In the genomic region with DNA sequence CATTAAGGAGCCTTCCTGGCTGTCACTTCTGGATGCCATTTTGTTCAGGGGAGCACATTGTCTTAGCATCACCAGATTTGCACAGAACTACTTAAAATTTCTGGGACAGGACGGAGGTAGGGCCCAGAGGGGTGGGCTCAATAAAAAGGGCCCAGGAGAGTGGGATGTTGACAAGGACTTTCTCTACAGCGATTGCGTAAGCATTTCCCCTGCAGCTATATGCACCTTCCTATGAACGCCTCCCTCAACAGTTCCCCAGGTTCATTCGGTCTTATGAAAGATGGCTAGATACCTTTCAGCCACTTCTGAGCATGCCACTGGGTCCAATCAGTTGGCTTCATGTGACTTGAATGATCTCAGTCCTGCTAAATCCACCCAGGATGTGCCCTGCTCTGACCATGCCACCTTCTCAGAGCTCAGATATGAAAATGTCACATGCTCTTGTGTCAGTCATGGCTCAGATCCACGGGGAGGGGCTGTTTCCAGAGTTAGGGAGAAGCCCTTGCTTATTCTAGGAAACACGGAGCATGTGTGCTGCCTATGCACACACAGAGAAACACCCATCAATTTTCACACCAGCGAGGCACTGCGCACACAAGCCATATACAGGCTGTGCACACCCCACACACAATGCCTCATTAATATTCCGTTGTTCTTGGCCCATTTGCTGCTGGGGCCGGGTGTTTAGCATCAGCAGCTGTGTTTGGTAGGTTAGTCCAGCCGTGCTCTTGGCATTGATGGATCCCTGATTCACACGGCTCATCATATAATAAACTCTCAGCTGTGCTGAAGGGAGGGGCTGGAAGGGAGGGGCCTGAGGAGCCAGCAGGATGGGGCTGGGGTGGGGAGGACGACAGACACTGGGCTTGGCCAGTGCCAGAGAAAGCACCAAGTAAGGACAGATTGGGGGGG, we compare ENCODE assay signal across 12 cellular contexts. TPM values are rescaled to one million over a fixed set of nuclear protein-coding genes. Genes with fewer than 3 reads are reported as not detected.
A peak's percentile ranks its signal among the peaks of the same experiment; 100 is the strongest.
DNase-seq lines count a peak whose midpoint lies in the region; ATAC-seq and TF ChIP-seq lines count a peak whose summit lies in the region.
"Had no signal": no experiment of that assay in that cellular context is flagged by ENCODE, and none has a peak within 500 bp of the region (broad histone marks: within the 10 kb centered on the region; RNA-seq: fewer than 3 reads in every experiment).

No MANE protein-coding gene starts in this region.

- WGBS in hepatocyte (ENCODE audit: low lambda C conversion rate, missing lambda C conversion rate), result 79% methylated on average over 14 of the region's 14 CpGs

- no peaks in the 10 kb centered on the region for H3K4me1 ChIP-seq in hepatocyte (ENCODE audit: insufficient read depth)

- no peaks in the 10 kb centered on the region for H3K36me3 ChIP-seq in hepatocyte (replicated peaks; ENCODE audit: insufficient read depth, low read depth)
- H3K36me3 ChIP-seq in WERI-Rb-1, result no peaks in the 10 kb centered on the region

- no peaks in the 10 kb centered on the region for H3K9me2 ChIP-seq in hepatocyte (replicated peaks; ENCODE audit: insufficient read depth)

- no peak for ATAC-seq in GM18502 (IDR thresholded peaks at IDR 0.05; ENCODE audit: poor library complexity, unreplicated experiment)

- TF ChIP-seq CTCF in VCaP (conservative IDR thresholded peaks at IDR 0.05) (no peak), hepatocyte (IDR thresholded peaks at IDR 0.05; ENCODE audit: poor library complexity) (no peak), WERI-Rb-1 (IDR thresholded peaks at IDR 0.05; ENCODE audit: low read depth, low read length) (no peak)

- no peaks in the 10 kb centered on the region for H3K79me2 ChIP-seq in hepatocyte

- no peaks in the 10 kb centered on the region for H4K20me1 ChIP-seq in hepatocyte (ENCODE audit: insufficient read depth, poor library complexity, severe bottlenecking)

- H3K27ac ChIP-seq in VCaP, result peak overlapping the region; percentile 20
- H3K27ac ChIP-seq in hepatocyte, result no peak overlapping the region
- no peak overlapping the region for H3K27ac ChIP-seq in WERI-Rb-1

- H3K4me2 ChIP-seq in hepatocyte, result no peak overlapping the region
- H3K4me2 ChIP-seq: smooth muscle cell had no signal

- peak; percentile 1 for DNase-seq in NCI-H1694 (lab: John Stamatoyannopoulos, UW)
- no peak for DNase-seq in NCI-H1694 treated with DMSO at 0.1 percent for 48 hours (lab: John Stamatoyannopoulos, UW)
- DNase-seq in hippocampal formation (lab: John Stamatoyannopoulos, UW), result peak; percentile 36 to 48
- peak; percentile 74 for DNase-seq in superior temporal gyrus (ENCODE audit: extremely low spot score)
- no peak for DNase-seq in hepatocyte (ENCODE audit: low spot score)
- no peak for DNase-seq in WERI-Rb-1
- DNase-seq: activated CD4-positive, alpha-beta memory T cell treated with anti-CD3 and anti-CD28 coated beads for 36 hours; activated naive CD4-positive, alpha-beta T cell treated with anti-CD3 and anti-CD28 coated beads for 36 hours; stimulated activated CD8-positive, alpha-beta memory T cell treated with anti-CD3 and anti-CD28 coated beads, Interleukin-4, amount 100 ng/mL, for 48 hours had no signal

- no peaks in the 10 kb centered on the region for H3K9me3 ChIP-seq in hepatocyte (ENCODE audit: low read depth)
- no peaks in the 10 kb centered on the region for H3K9me3 ChIP-seq in WERI-Rb-1 (ENCODE audit: severe bottlenecking)

- H3K27me3 ChIP-seq in hepatocyte (no peaks in the 10 kb centered on the region), WERI-Rb-1 (ENCODE audit: insufficient read depth, low read depth, severe bottlenecking) (no peaks in the 10 kb centered on the region)

- H2AFZ ChIP-seq in hepatocyte, result no peak overlapping the region

- H3K4me3 ChIP-seq in hepatocyte (no peak overlapping the region), WERI-Rb-1 (ENCODE audit: low read depth, low read length) (no peak overlapping the region)
- H3K4me3 ChIP-seq: smooth muscle cell had no signal

RNA-seq across cellular contexts. Expression of a gene that starts 52.5 kb away (rescaled TPM):
- 115 and 150 TPM in 2 replicates for total RNA-seq in hepatocyte
- 366 and 385 TPM in 2 replicates for polyA plus RNA-seq in hepatocyte
- total RNA-seq: activated CD4-positive, alpha-beta memory T cell treated with anti-CD3 and anti-CD28 coated beads for 36 hours; activated naive CD4-positive, alpha-beta T cell treated with anti-CD3 and anti-CD28 coated beads for 36 hours had no signal

Comparison
In these comparisons a context has a peak if more than half of its experiments do, and no peak if none do; other contexts are left out.
1. DNase-seq: peak in NCI-H1694 (single experiment), hippocampal formation (2 of 2) and superior temporal gyrus (single experiment); none in NCI-H1694 treated with DMSO at 0.1 percent for 48 hours (single experiment), hepatocyte (single experiment) and WERI-Rb-1 (single experiment).